ENCODE assay signal across 21 cellular contexts in genomic region chr15:75431250-75431649, GRCh38. TPM values are rescaled to one million over a fixed set of nuclear protein-coding genes. Genes with fewer than 3 reads are reported as not detected.
DNase-seq lines count a peak whose midpoint lies in the region; ATAC-seq and TF ChIP-seq lines count a peak whose summit lies in the region.
"Had no signal": no experiment of that assay in that cellular context is flagged by ENCODE, and none has a peak within 500 bp of the region (broad histone marks: within the 10 kb centered on the region; RNA-seq: fewer than 3 reads in every experiment).

No MANE protein-coding gene starts in this region.

- H3K27ac Mint-ChIP-seq in activated CD4-positive, alpha-beta T cell treated with anti-CD3 and anti-CD28 coated beads for 36 hours: peak overlapping the region; percentile 31
- no peak overlapping the region for H3K27ac Mint-ChIP-seq in activated CD4-positive, alpha-beta T cell treated with anti-CD3 and anti-CD28 coated beads, Interleukin-2, amount 10 ng/mL, durations not matched to agents 7 days and 5 days
- peak overlapping the region; percentile 18 for H3K27ac Mint-ChIP-seq in CD8-positive, alpha-beta T cell
- H3K27ac Mint-ChIP-seq in activated T-helper 17 cell treated with anti-CD3 and anti-CD28 coated beads, Interleukin-2, amount 50 U/mL, for 72 hours: peak overlapping the region; percentile 34
- H3K27ac Mint-ChIP-seq: activated T-helper 2 cell treated with anti-CD3 and anti-CD28 coated beads, Interferon-gamma antibody, Interleukin-2, Interleukin-4, amounts not matched to agents 10 μg/mL and 5 μg/mL and 100 μg/mL, durations not matched to agents 14 hours and 24 hours and 36 hours; dendritic cell treated with granulocyte-macrophage colony-stimulating factor and Interleukin-4, amounts not matched to agents 40 ng/mL and 50 ng/mL, for 4 days had no signal

- H3K9me3 ChIP-seq in CD8-positive, alpha-beta T cell (ENCODE audit: low read length): no peaks in the 10 kb centered on the region
- no peaks in the 10 kb centered on the region for H3K9me3 ChIP-seq in iPS-18a (ENCODE audit: control insufficient read depth, low read depth, low read length)
- H3K9me3 ChIP-seq: lower lobe of right lung, SJCRH30, upper lobe of left lung had no signal

- H3K4me1 ChIP-seq in CD8-positive, alpha-beta T cell (ENCODE audit: insufficient read depth, low read length): no peaks in the 10 kb centered on the region
- H3K4me1 ChIP-seq in iPS-18a (ENCODE audit: control insufficient read depth, low read depth, low read length) (no peaks in the 10 kb centered on the region), foreskin keratinocyte (no peaks in the 10 kb centered on the region)
- H3K4me1 ChIP-seq: SJCRH30, upper lobe of left lung had no signal

- peaks cover 40% of the 10 kb centered on the region for H3K36me3 Mint-ChIP-seq in activated CD4-positive, alpha-beta T cell treated with anti-CD3 and anti-CD28 coated beads for 36 hours (ENCODE audit: low read depth)
- peaks cover 32% of the 10 kb centered on the region for H3K36me3 Mint-ChIP-seq in activated CD4-positive, alpha-beta T cell treated with anti-CD3 and anti-CD28 coated beads, Interleukin-2, amount 10 ng/mL, durations not matched to agents 7 days and 5 days (ENCODE audit: low read depth)
- H3K36me3 Mint-ChIP-seq in CD8-positive, alpha-beta T cell: peaks cover 51% of the 10 kb centered on the region
- peaks cover 94% of the 10 kb centered on the region for H3K36me3 Mint-ChIP-seq in activated T-helper 17 cell treated with anti-CD3 and anti-CD28 coated beads, Interleukin-2, amount 50 U/mL, for 72 hours (ENCODE audit: low read depth)

- no peaks in the 10 kb centered on the region for H3K9me3 Mint-ChIP-seq in activated CD4-positive, alpha-beta T cell treated with anti-CD3 and anti-CD28 coated beads for 36 hours (ENCODE audit: low read depth)
- no peaks in the 10 kb centered on the region for H3K9me3 Mint-ChIP-seq in activated CD4-positive, alpha-beta T cell treated with anti-CD3 and anti-CD28 coated beads, Interleukin-2, amount 10 ng/mL, durations not matched to agents 7 days and 5 days
- no peaks in the 10 kb centered on the region for H3K9me3 Mint-ChIP-seq in CD8-positive, alpha-beta T cell
- H3K9me3 Mint-ChIP-seq in activated T-helper 17 cell treated with anti-CD3 and anti-CD28 coated beads, Interleukin-2, amount 50 U/mL, for 72 hours: no peaks in the 10 kb centered on the region
- H3K9me3 Mint-ChIP-seq: activated T-helper 2 cell treated with anti-CD3 and anti-CD28 coated beads, Interferon-gamma antibody, Interleukin-2, Interleukin-4, amounts not matched to agents 10 μg/mL and 5 μg/mL and 100 μg/mL, durations not matched to agents 14 hours and 24 hours and 36 hours; CD4-positive, alpha-beta memory T cell; dendritic cell treated with granulocyte-macrophage colony-stimulating factor and Interleukin-4, amounts not matched to agents 40 ng/mL and 50 ng/mL, for 4 days had no signal

- no peak overlapping the region for H3K4me3 Mint-ChIP-seq in activated CD4-positive, alpha-beta T cell treated with anti-CD3 and anti-CD28 coated beads for 36 hours
- H3K4me3 Mint-ChIP-seq in activated CD4-positive, alpha-beta T cell treated with anti-CD3 and anti-CD28 coated beads, Interleukin-2, amount 10 ng/mL, durations not matched to agents 7 days and 5 days: no peak overlapping the region
- H3K4me3 Mint-ChIP-seq in CD8-positive, alpha-beta T cell: no peak overlapping the region
- no peak overlapping the region for H3K4me3 Mint-ChIP-seq in activated T-helper 17 cell treated with anti-CD3 and anti-CD28 coated beads, Interleukin-2, amount 50 U/mL, for 72 hours
- H3K4me3 Mint-ChIP-seq: CD4-positive, alpha-beta memory T cell; dendritic cell treated with granulocyte-macrophage colony-stimulating factor and Interleukin-4, amounts not matched to agents 40 ng/mL and 50 ng/mL, for 4 days had no signal

- intact Hi-C loops in activated CD4-positive, alpha-beta T cell treated with anti-CD3 and anti-CD28 coated beads for 36 hours (cut with DNase I, micrococcal nuclease): no loop called here
- intact Hi-C loops in CD8-positive, alpha-beta T cell (cut with DNase I, micrococcal nuclease): no loop called here

- H3K4me3 ChIP-seq in CD8-positive, alpha-beta T cell (ENCODE audit: low read depth, low read length): no peak overlapping the region
- H3K4me3 ChIP-seq in iPS-18a (ENCODE audit: low read length): no peak overlapping the region
- H3K4me3 ChIP-seq: lower lobe of right lung, SJCRH30, upper lobe of left lung had no signal

- ATAC-seq in activated CD4-positive, alpha-beta T cell treated with anti-CD3 and anti-CD28 coated beads for 36 hours: no peak
- no peak for ATAC-seq in CD8-positive, alpha-beta T cell
- no peak for ATAC-seq in activated T-helper 17 cell treated with anti-CD3 and anti-CD28 coated beads, Interleukin-2, amount 50 U/mL, for 72 hours (replicated peaks)
- ATAC-seq in HG02642 (IDR thresholded peaks at IDR 0.05; ENCODE audit: poor library complexity, unreplicated experiment) (no peak), foreskin keratinocyte (no peak)
- ATAC-seq: lower lobe of right lung, Panc1 had no signal

- no peaks in the 10 kb centered on the region for H3K27me3 Mint-ChIP-seq in activated CD4-positive, alpha-beta T cell treated with anti-CD3 and anti-CD28 coated beads for 36 hours
- H3K27me3 Mint-ChIP-seq in activated CD4-positive, alpha-beta T cell treated with anti-CD3 and anti-CD28 coated beads, Interleukin-2, amount 10 ng/mL, durations not matched to agents 7 days and 5 days: no peaks in the 10 kb centered on the region
- H3K27me3 Mint-ChIP-seq in CD8-positive, alpha-beta T cell (ENCODE audit: low read depth): no peaks in the 10 kb centered on the region
- H3K27me3 Mint-ChIP-seq in activated T-helper 17 cell treated with anti-CD3 and anti-CD28 coated beads, Interleukin-2, amount 50 U/mL, for 72 hours: no peaks in the 10 kb centered on the region
- H3K27me3 Mint-ChIP-seq: CD4-positive, alpha-beta memory T cell; dendritic cell treated with granulocyte-macrophage colony-stimulating factor and Interleukin-4, amounts not matched to agents 40 ng/mL and 50 ng/mL, for 4 days had no signal

- H3K36me3 ChIP-seq in CD8-positive, alpha-beta T cell (ENCODE audit: insufficient read depth, low read length): peaks cover 20% of the 10 kb centered on the region
- H3K36me3 ChIP-seq in iPS-18a (ENCODE audit: control insufficient read depth, low read depth, low read length): peaks cover 31% of the 10 kb centered on the region

- no peaks in the 10 kb centered on the region for H3K27me3 ChIP-seq in CD8-positive, alpha-beta T cell (ENCODE audit: insufficient read depth, low read length)
- H3K27me3 ChIP-seq in iPS-18a (ENCODE audit: control insufficient read depth, insufficient read depth, low read length) (no peaks in the 10 kb centered on the region), foreskin keratinocyte (no peaks in the 10 kb centered on the region)
- H3K27me3 ChIP-seq: SJCRH30, upper lobe of left lung had no signal

- CTCF ChIA-PET in activated CD4-positive, alpha-beta T cell treated with anti-CD3 and anti-CD28 coated beads for 36 hours (lab: Charles Lee): interaction anchor here (0.5 to 1.8 kb wide), 7 partner anchors 10 to 255 kb away, joined by 3 to 5 read pairs (median 3); no protein-coding TSS in a partner anchor
- CTCF ChIA-PET in activated CD4-positive, alpha-beta T cell treated with anti-CD3 and anti-CD28 coated beads, Interleukin-2, amount 10 ng/mL, durations not matched to agents 7 days and 5 days (lab: Charles Lee): interaction anchor here (0.6 to 0.9 kb wide), 2 partner anchors 10 to 116 kb away, joined by 3 to 4 read pairs; no protein-coding TSS in a partner anchor
- CTCF ChIA-PET in CD8-positive, alpha-beta T cell (lab: Charles Lee): no interaction called here

- peak overlapping the region; percentile 29 for H3K9ac ChIP-seq in iPS-18a (ENCODE audit: low read length)
- H3K9ac ChIP-seq: KMS-11 had no signal

- H3K27ac ChIP-seq in CD8-positive, alpha-beta T cell (ENCODE audit: low read depth, low read length): no peak overlapping the region
- no peak overlapping the region for H3K27ac ChIP-seq in iPS-18a (ENCODE audit: low read length)
- H3K27ac ChIP-seq in foreskin keratinocyte: no peak overlapping the region
- H3K27ac ChIP-seq: 22Rv1, KMS-11, lower lobe of right lung, SJCRH30, upper lobe of left lung had no signal

- POLR2A ChIA-PET in activated CD4-positive, alpha-beta T cell treated with anti-CD3 and anti-CD28 coated beads for 36 hours (lab: Charles Lee): interaction anchor here (0.9 kb wide), 1 partner anchor 8 kb away, joined by 3 read pairs; no protein-coding TSS in a partner anchor
- POLR2A ChIA-PET in activated CD4-positive, alpha-beta T cell treated with anti-CD3 and anti-CD28 coated beads, Interleukin-2, amount 10 ng/mL, durations not matched to agents 7 days and 5 days (lab: Charles Lee): no interaction called here
- POLR2A ChIA-PET in CD8-positive, alpha-beta T cell (lab: Charles Lee): interaction anchor here (1.2 to 1.4 kb wide), 2 partner anchors 15 to 19 kb away, joined by 5 read pairs; no protein-coding TSS in a partner anchor

- no peak for DNase-seq in activated CD4-positive, alpha-beta T cell treated with anti-CD3 and anti-CD28 coated beads for 36 hours
- DNase-seq in activated CD4-positive, alpha-beta T cell treated with anti-CD3 and anti-CD28 coated beads, Interleukin-2, amount 10 ng/mL, durations not matched to agents 7 days and 5 days: no peak
- no peak for DNase-seq in CD8-positive, alpha-beta T cell
- DNase-seq in MV-4-11 (lab: John Stamatoyannopoulos, UW): no peak
- no peak for DNase-seq in foreskin keratinocyte
- DNase-seq: activated CD4-positive, CD25-positive, alpha-beta regulatory T cell treated with anti-CD3 and anti-CD28 coated beads, Interleukin-2, amount 50 U/mL, for 72 hours; CD4-positive, alpha-beta memory T cell; DMS153; lower lobe of right lung; NCI-H1694; NCI-H510A treated with DMSO at 0.1 percent for 48 hours; SJCRH30; upper lobe of left lung had no signal

- no peak for TF ChIP-seq CTCF in CD8-positive, alpha-beta T cell (IDR thresholded peaks at IDR 0.05)
- TF ChIP-seq CTCF in foreskin keratinocyte (conservative IDR thresholded peaks at IDR 0.05): no peak

- H3K4me1 Mint-ChIP-seq in activated CD4-positive, alpha-beta T cell treated with anti-CD3 and anti-CD28 coated beads for 36 hours: peaks cover 38% of the 10 kb centered on the region
- H3K4me1 Mint-ChIP-seq in activated CD4-positive, alpha-beta T cell treated with anti-CD3 and anti-CD28 coated beads, Interleukin-2, amount 10 ng/mL, durations not matched to agents 7 days and 5 days: peaks cover 28% of the 10 kb centered on the region
- H3K4me1 Mint-ChIP-seq in CD8-positive, alpha-beta T cell (ENCODE audit: low read depth): peaks cover 45% of the 10 kb centered on the region
- H3K4me1 Mint-ChIP-seq in activated T-helper 17 cell treated with anti-CD3 and anti-CD28 coated beads, Interleukin-2, amount 50 U/mL, for 72 hours: peaks cover 26% of the 10 kb centered on the region

RNA-seq across cellular contexts. Expression of gene SIN3A, which starts 20.2 kb away (rescaled TPM):
- 10 to 100 TPM; 87.4 to 92.0 TPM for total RNA-seq in activated CD4-positive, alpha-beta T cell treated with anti-CD3 and anti-CD28 coated beads for 36 hours
- total RNA-seq in activated CD4-positive, alpha-beta T cell treated with anti-CD3 and anti-CD28 coated beads, Interleukin-2, amount 10 ng/mL, durations not matched to agents 7 days and 5 days: 100 to 1,000 TPM; 106 to 115 TPM
- 100 to 1,000 TPM; 133 TPM for total RNA-seq in CD8-positive, alpha-beta T cell
- total RNA-seq in activated T-helper 17 cell treated with anti-CD3 and anti-CD28 coated beads, Interleukin-2, amount 50 U/mL, for 72 hours: 10 to 100 TPM; 82.3 to 96.6 TPM
- 30.2 and 31.6 TPM in 2 replicates for total RNA-seq in foreskin keratinocyte
- 6.6 and 9.0 TPM in 2 replicates for polyA plus RNA-seq in foreskin keratinocyte
